1 cellular context compared by ENCODE assay signal in genomic region chr3:56682458-56683121, GRCh38.
TF ChIP-seq lines count a peak whose summit lies in the region.

No MANE protein-coding gene starts in this region.

TF ChIP-seq in K562, 482 proteins besides CTCF, POLR2A, EP300 and RAD21 (continued from another document and continues in another):
- no peak for TF ChIP-seq MGA (IDR thresholded peaks at IDR 0.05)
- TF ChIP-seq NFE2 (IDR thresholded peaks at IDR 0.05; ENCODE audit: low read depth) = no peak
- no peak for TF ChIP-seq MBD1 (CRISPR knock-in tag; IDR thresholded peaks at IDR 0.05)
- TF ChIP-seq ZNF444 (CRISPR knock-in tag; IDR thresholded peaks at IDR 0.05) = no peak
- no peak for TF ChIP-seq NFIX (CRISPR knock-in tag; IDR thresholded peaks at IDR 0.05; ENCODE audit: low read depth)
- TF ChIP-seq NCOA1 (IDR thresholded peaks at IDR 0.05; ENCODE audit: low read depth) = no peak
- no peak for TF ChIP-seq FOXJ3 (CRISPR knock-in tag; IDR thresholded peaks at IDR 0.05)
- TF ChIP-seq ZNF354B (CRISPR knock-in tag; IDR thresholded peaks at IDR 0.05) = no peak
- no peak for TF ChIP-seq HINFP (tag; conservative IDR thresholded peaks at IDR 0.05; ENCODE audit: low read depth)
- TF ChIP-seq ZNF146 (CRISPR knock-in tag; IDR thresholded peaks at IDR 0.05; ENCODE audit: unreplicated experiment) = no peak
- 0 out of 4 replicates have a peak, but pooled peaks of 1 of the 2 experiments have one; percentile 23 for TF ChIP-seq NONO (IDR thresholded peaks at IDR 0.05; ENCODE audit: low read depth in 2 of 2, low read length in 1 of 2)
- TF ChIP-seq ETV6 (IDR thresholded peaks at IDR 0.05; ENCODE audit: borderline replicate concordance in 1 of 2, low read depth in 2 of 2, low read length in 1 of 2) = no peak
- TF ChIP-seq ETV6 (CRISPR knock-in tag; IDR thresholded peaks at IDR 0.05; ENCODE audit: borderline replicate concordance) = no peak
- TF ChIP-seq, protein P1, sequence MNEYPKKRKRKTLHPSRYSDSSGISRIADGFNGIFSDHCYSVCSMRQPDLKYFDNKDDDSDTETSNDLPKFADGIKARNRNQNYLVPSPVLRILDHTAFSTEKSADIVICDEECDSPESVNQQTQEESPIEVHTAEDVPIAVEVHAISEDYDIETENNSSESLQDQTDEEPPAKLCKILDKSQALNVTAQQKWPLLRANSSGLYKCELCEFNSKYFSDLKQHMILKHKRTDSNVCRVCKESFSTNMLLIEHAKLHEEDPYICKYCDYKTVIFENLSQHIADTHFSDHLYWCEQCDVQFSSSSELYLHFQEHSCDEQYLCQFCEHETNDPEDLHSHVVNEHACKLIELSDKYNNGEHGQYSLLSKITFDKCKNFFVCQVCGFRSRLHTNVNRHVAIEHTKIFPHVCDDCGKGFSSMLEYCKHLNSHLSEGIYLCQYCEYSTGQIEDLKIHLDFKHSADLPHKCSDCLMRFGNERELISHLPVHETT (CRISPR knock-in tag; conservative IDR thresholded peaks at IDR 0.05 in 1 of 2, IDR thresholded peaks at IDR 0.05 in 1 of 2) = no peak
- TF ChIP-seq PYGO2 (tag; IDR thresholded peaks at IDR 0.05) = no peak
- TF ChIP-seq RHOXF2B (CRISPR knock-in tag; conservative IDR thresholded peaks at IDR 0.05) = no peak
- no peak for TF ChIP-seq ETV1 (tag; conservative IDR thresholded peaks at IDR 0.05; ENCODE audit: low read depth)
- TF ChIP-seq, protein P2, sequence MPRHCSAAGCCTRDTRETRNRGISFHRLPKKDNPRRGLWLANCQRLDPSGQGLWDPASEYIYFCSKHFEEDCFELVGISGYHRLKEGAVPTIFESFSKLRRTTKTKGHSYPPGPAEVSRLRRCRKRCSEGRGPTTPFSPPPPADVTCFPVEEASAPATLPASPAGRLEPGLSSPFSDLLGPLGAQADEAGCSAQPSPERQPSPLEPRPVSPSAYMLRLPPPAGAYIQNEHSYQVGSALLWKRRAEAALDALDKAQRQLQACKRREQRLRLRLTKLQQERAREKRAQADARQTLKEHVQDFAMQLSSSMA (CRISPR knock-in tag; IDR thresholded peaks at IDR 0.05) = no peak
- peak; percentile 21 for TF ChIP-seq CCNT2 (IDR thresholded peaks at IDR 0.05; ENCODE audit: borderline replicate concordance, extremely low read depth, insufficient read length, low read depth, low read length)
- TF ChIP-seq NRF1 (conservative IDR thresholded peaks at IDR 0.05 in 1 of 2, IDR thresholded peaks at IDR 0.05 in 1 of 2) = no peak
- TF ChIP-seq BACH1 (tag; IDR thresholded peaks at IDR 0.05) = no peak
- TF ChIP-seq, protein P3, sequence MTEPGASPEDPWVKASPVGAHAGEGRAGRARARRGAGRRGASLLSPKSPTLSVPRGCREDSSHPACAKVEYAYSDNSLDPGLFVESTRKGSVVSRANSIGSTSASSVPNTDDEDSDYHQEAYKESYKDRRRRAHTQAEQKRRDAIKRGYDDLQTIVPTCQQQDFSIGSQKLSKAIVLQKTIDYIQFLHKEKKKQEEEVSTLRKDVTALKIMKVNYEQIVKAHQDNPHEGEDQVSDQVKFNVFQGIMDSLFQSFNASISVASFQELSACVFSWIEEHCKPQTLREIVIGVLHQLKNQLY (CRISPR knock-in tag; conservative IDR thresholded peaks at IDR 0.05) = no peak
- TF ChIP-seq MIER1 (IDR thresholded peaks at IDR 0.05; ENCODE audit: low read depth) = no peak
- no peak for TF ChIP-seq TRIM28 (IDR thresholded peaks at IDR 0.05)
- peak; percentile 54 to 68; a peak in 3 of 4 replicates for TF ChIP-seq FOXK2 (conservative IDR thresholded peaks at IDR 0.05 in 1 of 2, IDR thresholded peaks at IDR 0.05 in 1 of 2; ENCODE audit: low read depth in 2 of 2)
- TF ChIP-seq ZNF699 (CRISPR knock-in tag; IDR thresholded peaks at IDR 0.05; ENCODE audit: insufficient replicate concordance) = no peak
- TF ChIP-seq FOXA1 (IDR thresholded peaks at IDR 0.05; ENCODE audit: borderline replicate concordance) = no peak
- TF ChIP-seq, protein P4, sequence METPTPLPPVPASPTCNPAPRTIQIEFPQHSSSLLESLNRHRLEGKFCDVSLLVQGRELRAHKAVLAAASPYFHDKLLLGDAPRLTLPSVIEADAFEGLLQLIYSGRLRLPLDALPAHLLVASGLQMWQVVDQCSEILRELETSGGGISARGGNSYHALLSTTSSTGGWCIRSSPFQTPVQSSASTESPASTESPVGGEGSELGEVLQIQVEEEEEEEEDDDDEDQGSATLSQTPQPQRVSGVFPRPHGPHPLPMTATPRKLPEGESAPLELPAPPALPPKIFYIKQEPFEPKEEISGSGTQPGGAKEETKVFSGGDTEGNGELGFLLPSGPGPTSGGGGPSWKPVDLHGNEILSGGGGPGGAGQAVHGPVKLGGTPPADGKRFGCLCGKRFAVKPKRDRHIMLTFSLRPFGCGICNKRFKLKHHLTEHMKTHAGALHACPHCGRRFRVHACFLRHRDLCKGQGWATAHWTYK (CRISPR knock-in tag; IDR thresholded peaks at IDR 0.05) = no peak
- TF ChIP-seq FOS (IDR thresholded peaks at IDR 0.05; ENCODE audit: extremely low read depth, insufficient read length) = no peak
- no peak for TF ChIP-seq HOMEZ (CRISPR knock-in tag; IDR thresholded peaks at IDR 0.05)
- TF ChIP-seq ZNF707 (CRISPR knock-in tag; conservative IDR thresholded peaks at IDR 0.05) = no peak
- TF ChIP-seq, protein P5, sequence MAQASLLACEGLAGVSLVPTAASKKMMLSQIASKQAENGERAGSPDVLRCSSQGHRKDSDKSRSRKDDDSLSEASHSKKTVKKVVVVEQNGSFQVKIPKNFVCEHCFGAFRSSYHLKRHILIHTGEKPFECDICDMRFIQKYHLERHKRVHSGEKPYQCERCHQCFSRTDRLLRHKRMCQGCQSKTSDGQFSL (CRISPR knock-in tag; IDR thresholded peaks at IDR 0.05) = no peak
- TF ChIP-seq, protein P5 (tag; IDR thresholded peaks at IDR 0.05) = no peak
